1 cellular context compared by ENCODE assay signal in genomic region chr1:37999434-38000232, GRCh38.
TF ChIP-seq lines count a peak whose summit lies in the region.

No MANE protein-coding gene starts in this region.

TF ChIP-seq in K562, 482 proteins besides CTCF, POLR2A, EP300 and RAD21 (continued from another document and continues in another):
- TF ChIP-seq ETV1 (tag; conservative IDR thresholded peaks at IDR 0.05; ENCODE audit: low read depth) (peak; percentile 99), ZNF280A (IDR thresholded peaks at IDR 0.05; ENCODE audit: low read depth, partially characterized antibody) (no peak), THAP12 (CRISPR knock-in tag; IDR thresholded peaks at IDR 0.05) (0 out of 2 replicates have a peak, but pooled peaks have one; percentile 27), ZNF589 (CRISPR knock-in tag; IDR thresholded peaks at IDR 0.05; ENCODE audit: low read depth) (peak; percentile 85), PCBP2 (IDR thresholded peaks at IDR 0.05; ENCODE audit: low read depth, low read length, poor library complexity, severe bottlenecking) (no peak), RBFOX2 (IDR thresholded peaks at IDR 0.05; ENCODE audit: low read depth, low read length) (peak; percentile 77), NELFE (IDR thresholded peaks at IDR 0.05; ENCODE audit: insufficient read depth, insufficient read length) (no peak), ZNF75A (CRISPR knock-in tag; IDR thresholded peaks at IDR 0.05) (peak; percentile 74), JUN (IDR thresholded peaks at IDR 0.05; ENCODE audit: borderline replicate concordance, low read depth, low read length) (peak; percentile 99), JUN (CRISPR knock-in tag; IDR thresholded peaks at IDR 0.05; ENCODE audit: borderline replicate concordance) (no peak), UBTF (IDR thresholded peaks at IDR 0.05; ENCODE audit: borderline replicate concordance in 1 of 2, low read depth in 2 of 2, low read length in 2 of 2) (peak in 1 of 2 experiments; percentile 83; a peak in 2 of 4 replicates), GATAD2A (IDR thresholded peaks at IDR 0.05) (peak; percentile 52; the same call in 1 of the 2 replicates), SMARCE1 (IDR thresholded peaks at IDR 0.05) (peak; percentile 100), BCLAF1 (IDR thresholded peaks at IDR 0.05; ENCODE audit: borderline replicate concordance in 1 of 2, control insufficient read depth in 1 of 2, low read depth in 2 of 2, low read length in 1 of 2) (peak in 1 of 2 experiments; percentile 87; a peak in 1 of 4 replicates), ZNF12 (CRISPR knock-in tag; IDR thresholded peaks at IDR 0.05) (0 out of 2 replicates have a peak, but pooled peaks have one; percentile 60), ZNF77 (CRISPR knock-in tag; IDR thresholded peaks at IDR 0.05) (0 out of 2 replicates have a peak, but pooled peaks have one; percentile 29), ZNF830 (CRISPR knock-in tag; IDR thresholded peaks at IDR 0.05) (peak; percentile 80; the same call in 1 of the 2 replicates), ARID1B (IDR thresholded peaks at IDR 0.05) (peak; percentile 99), ZNF197 (CRISPR knock-in tag; IDR thresholded peaks at IDR 0.05; ENCODE audit: low read depth) (peak; percentile 73), ZMIZ1 (IDR thresholded peaks at IDR 0.05; ENCODE audit: low read depth in 2 of 2, low read length in 2 of 2) (peak in 1 of 2 experiments; percentile 91; a peak in 2 of 4 replicates), ATF1 (CRISPR knock-in tag; IDR thresholded peaks at IDR 0.05) (no peak), ATF1 (tag; IDR thresholded peaks at IDR 0.05) (peak; percentile 82), ZBTB11 (CRISPR knock-in tag; IDR thresholded peaks at IDR 0.05) (peak in 1 of 3 experiments; percentile 82; a peak in 1 of 6 replicates), CREM (IDR thresholded peaks at IDR 0.05; ENCODE audit: low read depth) (peak; percentile 83), HCFC1 (IDR thresholded peaks at IDR 0.05; ENCODE audit: low read depth, low read length) (peak; percentile 30), CEBPG (CRISPR knock-in tag; IDR thresholded peaks at IDR 0.05) (0 out of 2 replicates have a peak, but pooled peaks have one; percentile 9), CEBPG (tag; conservative IDR thresholded peaks at IDR 0.05 in 1 of 2, IDR thresholded peaks at IDR 0.05 in 1 of 2) (no peak), STAT6 (CRISPR knock-in tag; IDR thresholded peaks at IDR 0.05) (no peak), E2F6 (IDR thresholded peaks at IDR 0.05; ENCODE audit: borderline replicate concordance in 1 of 2, extremely low read depth in 1 of 2, insufficient read depth in 1 of 2, insufficient read length in 1 of 2, low read depth in 1 of 2, low read length in 1 of 2, poor library complexity in 1 of 2, severe bottlenecking in 1 of 2) (peak in 1 of 2 experiments; percentile 40), ATF3 (IDR thresholded peaks at IDR 0.05) (peak; percentile 98), ATF3 (CRISPR knock-in tag; conservative IDR thresholded peaks at IDR 0.05) (peak; percentile 77)
